In genomic region chr7:3861941-3862340, GRCh38 we compare ENCODE assay signal across 12 cellular contexts.
A peak's percentile ranks its signal among the peaks of the same experiment; 100 is the strongest.
DNase-seq lines count a peak whose midpoint lies in the region; ATAC-seq, FAIRE-seq and TF ChIP-seq lines count a peak whose summit lies in the region.
"Had no signal": no experiment of that assay in that cellular context is flagged by ENCODE, and none has a peak within 500 bp of the region (broad histone marks: within the 10 kb centered on the region; RNA-seq: fewer than 3 reads in every experiment).

No MANE protein-coding gene starts in this region.

- no peak overlapping the region for H2AFZ ChIP-seq in endothelial cell of umbilical vein (ENCODE audit: low read depth, low read length)

- no peak overlapping the region for H3K4me3 Mint-ChIP-seq in mesothelial cell of epicardium
- no peak overlapping the region for H3K4me3 Mint-ChIP-seq in activated T-cell treated with anti-CD3 and anti-CD28 coated beads, Interleukin-2, amount 50 U/mL, for 24 hours
- H3K4me3 Mint-ChIP-seq: central memory CD8-positive, alpha-beta T cell had no signal

- H3K9me1 ChIP-seq in endothelial cell of umbilical vein (replicated peaks; ENCODE audit: control insufficient read depth, extremely low read depth, insufficient read depth, low read length), result no peaks in the 10 kb centered on the region

- H3K4me3 ChIP-seq in AG04449 (ENCODE audit: low read depth, low read length), result no peak overlapping the region
- H3K4me3 ChIP-seq in endothelial cell of umbilical vein (replicated peaks in 1 of 3; ENCODE audit: insufficient read depth in 1 of 3, low read depth in 1 of 3, low read length in 3 of 3), result no peak overlapping the region

- H3K9me3 ChIP-seq in endothelial cell of umbilical vein (replicated peaks; ENCODE audit: control insufficient read depth, insufficient read depth, low read length), result no peaks in the 10 kb centered on the region

- ATAC-seq in GM19035 (IDR thresholded peaks at IDR 0.05; ENCODE audit: unreplicated experiment), result no peak

- no peaks in the 10 kb centered on the region for H3K4me1 ChIP-seq in endothelial cell of umbilical vein (ENCODE audit: control insufficient read depth, extremely low read depth, insufficient read depth, low read length)

- FAIRE-seq in endothelial cell of umbilical vein (lab: Jason Lieb, UNC), result no peak
- FAIRE-seq: D721Med, TTC549 had no signal

- TF ChIP-seq CTCF in AG04449 (IDR thresholded peaks at IDR 0.05; ENCODE audit: insufficient read depth, low read length, missing control alignments) (no peak), endothelial cell of umbilical vein (IDR thresholded peaks at IDR 0.05; ENCODE audit: extremely low read depth in 1 of 2, insufficient read depth in 1 of 2, low read depth in 1 of 2, low read length in 2 of 2) (no peak), mesothelial cell of epicardium (IDR thresholded peaks at IDR 0.05; ENCODE audit: unreplicated experiment) (no peak)

- H4K20me1 ChIP-seq in endothelial cell of umbilical vein (replicated peaks; ENCODE audit: control insufficient read depth, extremely low read depth, insufficient read depth, low read length), result no peaks in the 10 kb centered on the region

- POLR2A ChIA-PET in AG04449 (lab: Yijun Ruan, JAX) (no interaction called here), endothelial cell of umbilical vein (lab: Charles Lee) (no interaction called here)

- no peaks in the 10 kb centered on the region for H3K36me3 ChIP-seq in endothelial cell of umbilical vein (ENCODE audit: control insufficient read depth in 2 of 2, extremely low read depth in 1 of 2, insufficient read depth in 2 of 2, low read length in 2 of 2)

- intact Hi-C loops in endothelial cell of umbilical vein (cut with micrococcal nuclease) (no loop called here), head of caudate nucleus (cut with DNase I) (no loop called here)

- H3K79me2 ChIP-seq in endothelial cell of umbilical vein (ENCODE audit: control insufficient read depth, insufficient read depth, low read length), result no peaks in the 10 kb centered on the region

- H3K4me2 ChIP-seq in endothelial cell of umbilical vein (ENCODE audit: insufficient read depth, low read length), result no peak overlapping the region

- H3K27ac ChIP-seq in endothelial cell of umbilical vein (ENCODE audit: insufficient read depth, low read depth, low read length), result no peak overlapping the region

- BruUV-seq in endothelial cell of umbilical vein (replicated peaks; lab: Mats Ljungman, UMichigan), result no TSS peak

- no peak overlapping the region for H3K9ac ChIP-seq in endothelial cell of umbilical vein (replicated peaks; ENCODE audit: extremely low read depth, insufficient read depth, low read length)

- no peaks in the 10 kb centered on the region for H3K9me3 Mint-ChIP-seq in mesothelial cell of epicardium
- H3K9me3 Mint-ChIP-seq in activated T-cell treated with anti-CD3 and anti-CD28 coated beads, Interleukin-2, amount 50 U/mL, for 24 hours, result no peaks in the 10 kb centered on the region
- H3K9me3 Mint-ChIP-seq: central memory CD8-positive, alpha-beta T cell had no signal

- no peaks in the 10 kb centered on the region for H3K36me3 Mint-ChIP-seq in mesothelial cell of epicardium
- no peaks in the 10 kb centered on the region for H3K36me3 Mint-ChIP-seq in activated T-cell treated with anti-CD3 and anti-CD28 coated beads, Interleukin-2, amount 50 U/mL, for 24 hours (ENCODE audit: low read depth)

- peaks cover 22% of the 10 kb centered on the region for H3K4me1 Mint-ChIP-seq in mesothelial cell of epicardium
- H3K4me1 Mint-ChIP-seq in activated T-cell treated with anti-CD3 and anti-CD28 coated beads, Interleukin-2, amount 50 U/mL, for 24 hours (ENCODE audit: low read depth), result peaks cover 4% of the 10 kb centered on the region
- H3K4me1 Mint-ChIP-seq: central memory CD8-positive, alpha-beta T cell had no signal

- dilution Hi-C loops in endothelial cell of umbilical vein (cut with MboI; ENCODE audit: extremely low pct_ligation_motif_present, low sequenced_read_pairs), result no loop called here

- no peaks in the 10 kb centered on the region for H3K27me3 ChIP-seq in endothelial cell of umbilical vein (ENCODE audit: control insufficient read depth in 2 of 2, insufficient read depth in 2 of 2, low read length in 2 of 2)

- CTCF ChIA-PET in AG04449 (lab: Yijun Ruan, JAX) (no interaction called here), endothelial cell of umbilical vein (lab: Charles Lee) (no interaction called here)

- no peaks in the 10 kb centered on the region for H3K27me3 Mint-ChIP-seq in mesothelial cell of epicardium (ENCODE audit: low read depth)
- H3K27me3 Mint-ChIP-seq in activated T-cell treated with anti-CD3 and anti-CD28 coated beads, Interleukin-2, amount 50 U/mL, for 24 hours, result peaks cover 5% of the 10 kb centered on the region
- H3K27me3 Mint-ChIP-seq: progenitor cell of endocrine pancreas had no signal

- DNase-seq in AG04449 (ENCODE audit: low read depth, low spot score) (peak; percentile 3), HS-5 (ENCODE audit: low read depth) (peak; percentile 13), endothelial cell of umbilical vein (ENCODE audit: low read depth, low spot score) (peak; percentile 9), mesothelial cell of epicardium (ENCODE audit: low spot score in 2 of 2, unreplicated experiment in 2 of 2) (peak in 1 of 2 experiments; percentile 50), 8988T (no peak), head of caudate nucleus (no peak)
- no peak for DNase-seq in activated T-cell treated with anti-CD3 and anti-CD28 coated beads, Interleukin-2, amount 50 U/mL, for 24 hours

- H3K27ac Mint-ChIP-seq in mesothelial cell of epicardium, result peak overlapping the region; percentile 76
- no peak overlapping the region for H3K27ac Mint-ChIP-seq in activated T-cell treated with anti-CD3 and anti-CD28 coated beads, Interleukin-2, amount 50 U/mL, for 24 hours
- H3K27ac Mint-ChIP-seq: progenitor cell of endocrine pancreas had no signal

- TF ChIP-seq POLR2A in endothelial cell of umbilical vein (IDR thresholded peaks at IDR 0.05; ENCODE audit: low read depth, low read length), result no peak

TF ChIP-seq in endothelial cell of umbilical vein, 7 proteins besides CTCF, POLR2A, EP300 and RAD21:
- TF ChIP-seq POLR2AphosphoS5 (IDR thresholded peaks at IDR 0.05; ENCODE audit: insufficient read depth, low read depth, low read length), result no peak
- TF ChIP-seq EZH2 (IDR thresholded peaks at IDR 0.05; ENCODE audit: borderline replicate concordance, low read depth, low read length, severe bottlenecking), result no peak
- no peak for TF ChIP-seq JUN (IDR thresholded peaks at IDR 0.05; ENCODE audit: borderline replicate concordance, insufficient read depth, insufficient read length, low read depth)
- no peak for TF ChIP-seq MAX (IDR thresholded peaks at IDR 0.05; ENCODE audit: insufficient read depth, insufficient read length)
- TF ChIP-seq FOS (IDR thresholded peaks at IDR 0.05; ENCODE audit: borderline replicate concordance, insufficient read depth, low read length), result no peak
- TF ChIP-seq GATA2 (IDR thresholded peaks at IDR 0.05; ENCODE audit: insufficient read depth, insufficient read length, low read depth, low read length), result no peak
- no peak for TF ChIP-seq MYC (IDR thresholded peaks at IDR 0.05; ENCODE audit: low read depth, low read length)

Comparison
In these comparisons a context has a peak if more than half of its experiments do, and no peak if none do; other contexts are left out.
1. DNase-seq: peak in AG04449 (single experiment), HS-5 (single experiment) and endothelial cell of umbilical vein (single experiment); none in 8988T (single experiment), activated T-cell treated with anti-CD3 and anti-CD28 coated beads, Interleukin-2, amount 50 U/mL, for 24 hours (single experiment) and head of caudate nucleus (0 of 42).